Comparison of ENCODE assay signal across 28 cellular contexts in genomic region chr6:89803271-89803670, GRCh38.
"Had no signal": no experiment of that assay in that cellular context is flagged by ENCODE, and none has a peak within 500 bp of the region (broad histone marks: within the 10 kb centered on the region; RNA-seq: fewer than 3 reads in every experiment).

No MANE protein-coding gene starts in this region.

- H3K27ac ChIP-seq: adrenal gland, body of pancreas, colonic mucosa, epithelial cell of prostate, esophagus squamous epithelium, gastroesophageal sphincter, heart right ventricle, hepatocyte had no signal

- H3K4me1 Mint-ChIP-seq: activated CD4-positive, alpha-beta memory T cell treated with anti-CD3 and anti-CD28 coated beads, Interleukin-2, amount 10 ng/mL, durations not matched to agents 7 days and 5 days had no signal

- H3K9me3 Mint-ChIP-seq: activated CD4-positive, alpha-beta memory T cell treated with anti-CD3 and anti-CD28 coated beads, Interleukin-2, amount 10 ng/mL, durations not matched to agents 7 days and 5 days; activated CD4-positive, alpha-beta T cell treated with anti-CD3 and anti-CD28 coated beads, Interleukin-2, amount 10 ng/mL, durations not matched to agents 7 days and 5 days; activated naive CD4-positive, alpha-beta T cell treated with anti-CD3 and anti-CD28 coated beads for 36 hours; activated naive CD4-positive, alpha-beta T cell treated with anti-CD3 and anti-CD28 coated beads, Interleukin-2, amount 50 U/mL, for 24 hours; activated naive CD8-positive, alpha-beta T cell treated with anti-CD3 and anti-CD28 coated beads for 36 hours; activated naive CD8-positive, alpha-beta T cell treated with anti-CD3 and anti-CD28 coated beads, Interleukin-2, amount 50 U/mL, for 24 hours; activated T-helper 1 cell treated with anti-CD3 and anti-CD28 coated beads, Interleukin-12 subunit alpha, Interleukin-12 subunit beta, Interleukin-2, Interleukin-4 antibody, amounts not matched to agents 30 ng/mL and 10 ng/mL and 1 ng/mL, durations not matched to agents 14 hours and 24 hours and 36 hours; activated T-helper 2 cell treated with anti-CD3 and anti-CD28 coated beads, Interferon-gamma antibody, Interleukin-2, Interleukin-4, amounts not matched to agents 10 μg/mL and 5 μg/mL and 100 μg/mL, durations not matched to agents 14 hours and 24 hours and 36 hours had no signal

- H3K4me1 ChIP-seq: body of pancreas, colonic mucosa, esophagus squamous epithelium, gastroesophageal sphincter had no signal

- H3K4me3 Mint-ChIP-seq: activated CD4-positive, alpha-beta memory T cell treated with anti-CD3 and anti-CD28 coated beads, Interleukin-2, amount 10 ng/mL, durations not matched to agents 7 days and 5 days; activated CD4-positive, alpha-beta T cell treated with anti-CD3 and anti-CD28 coated beads, Interleukin-2, amount 10 ng/mL, durations not matched to agents 7 days and 5 days; activated naive CD4-positive, alpha-beta T cell treated with anti-CD3 and anti-CD28 coated beads for 36 hours; activated naive CD4-positive, alpha-beta T cell treated with anti-CD3 and anti-CD28 coated beads, Interleukin-2, amount 50 U/mL, for 24 hours; activated naive CD8-positive, alpha-beta T cell treated with anti-CD3 and anti-CD28 coated beads for 36 hours; activated naive CD8-positive, alpha-beta T cell treated with anti-CD3 and anti-CD28 coated beads, Interleukin-2, amount 50 U/mL, for 24 hours; activated T-helper 1 cell treated with anti-CD3 and anti-CD28 coated beads, Interleukin-12 subunit alpha, Interleukin-12 subunit beta, Interleukin-2, Interleukin-4 antibody, amounts not matched to agents 30 ng/mL and 10 ng/mL and 1 ng/mL, durations not matched to agents 14 hours and 24 hours and 36 hours had no signal

- H3K27me3 Mint-ChIP-seq: activated CD4-positive, alpha-beta memory T cell treated with anti-CD3 and anti-CD28 coated beads, Interleukin-2, amount 10 ng/mL, durations not matched to agents 7 days and 5 days; activated CD4-positive, alpha-beta T cell treated with anti-CD3 and anti-CD28 coated beads, Interleukin-2, amount 10 ng/mL, durations not matched to agents 7 days and 5 days; activated naive CD4-positive, alpha-beta T cell treated with anti-CD3 and anti-CD28 coated beads, Interleukin-2, amount 50 U/mL, for 24 hours; activated naive CD8-positive, alpha-beta T cell treated with anti-CD3 and anti-CD28 coated beads for 36 hours; activated naive CD8-positive, alpha-beta T cell treated with anti-CD3 and anti-CD28 coated beads, Interleukin-2, amount 50 U/mL, for 24 hours had no signal

- H3K27me3 ChIP-seq: adrenal gland, body of pancreas, colonic mucosa, esophagus squamous epithelium, gastroesophageal sphincter, heart right ventricle, hepatocyte had no signal

- H3K36me3 ChIP-seq: colonic mucosa had no signal

- H2AFZ ChIP-seq: hepatocyte had no signal

- H3K4me3 ChIP-seq: adrenal gland, body of pancreas, colonic mucosa, esophagus squamous epithelium, gastroesophageal sphincter, heart right ventricle, hepatocyte had no signal

- H3K27ac Mint-ChIP-seq: activated CD4-positive, alpha-beta memory T cell treated with anti-CD3 and anti-CD28 coated beads, Interleukin-2, amount 10 ng/mL, durations not matched to agents 7 days and 5 days; activated CD4-positive, alpha-beta T cell treated with anti-CD3 and anti-CD28 coated beads, Interleukin-2, amount 10 ng/mL, durations not matched to agents 7 days and 5 days; activated naive CD4-positive, alpha-beta T cell treated with anti-CD3 and anti-CD28 coated beads for 36 hours; activated naive CD4-positive, alpha-beta T cell treated with anti-CD3 and anti-CD28 coated beads, Interleukin-2, amount 50 U/mL, for 24 hours; activated naive CD8-positive, alpha-beta T cell treated with anti-CD3 and anti-CD28 coated beads for 36 hours; activated naive CD8-positive, alpha-beta T cell treated with anti-CD3 and anti-CD28 coated beads, Interleukin-2, amount 50 U/mL, for 24 hours; activated T-helper 1 cell treated with anti-CD3 and anti-CD28 coated beads, Interleukin-12 subunit alpha, Interleukin-12 subunit beta, Interleukin-2, Interleukin-4 antibody, amounts not matched to agents 30 ng/mL and 10 ng/mL and 1 ng/mL, durations not matched to agents 14 hours and 24 hours and 36 hours; activated T-helper 2 cell treated with anti-CD3 and anti-CD28 coated beads, Interferon-gamma antibody, Interleukin-2, Interleukin-4, amounts not matched to agents 10 μg/mL and 5 μg/mL and 100 μg/mL, durations not matched to agents 14 hours and 24 hours and 36 hours had no signal

- H3K4me2 ChIP-seq: hepatocyte had no signal

- H3K9me3 ChIP-seq: adrenal gland, body of pancreas, colonic mucosa, esophagus squamous epithelium, gastroesophageal sphincter, heart right ventricle had no signal

- DNase-seq: activated CD4-positive, alpha-beta memory T cell treated with anti-CD3 and anti-CD28 coated beads, Interleukin-2, amount 10 ng/mL, durations not matched to agents 7 days and 5 days; activated CD4-positive, alpha-beta T cell treated with anti-CD3 and anti-CD28 coated beads for 1 hour; activated CD4-positive, alpha-beta T cell treated with anti-CD3 and anti-CD28 coated beads for 4 hours; activated CD4-positive, alpha-beta T cell treated with anti-CD3 and anti-CD28 coated beads, Interleukin-2, amount 10 ng/mL, durations not matched to agents 7 days and 5 days; activated CD4-positive, alpha-beta T cell treated with anti-CD3 and anti-CD28 coated beads, Interleukin-2, amount 50 U/mL, for 4 hours; activated effector memory CD4-positive, alpha-beta T cell treated with anti-CD3 and anti-CD28 coated beads, Interleukin-2, amount 50 U/mL, for 16 hours; activated naive CD4-positive, alpha-beta T cell treated with anti-CD3 and anti-CD28 coated beads for 36 hours; activated naive CD8-positive, alpha-beta T cell treated with anti-CD3 and anti-CD28 coated beads for 36 hours; activated naive CD8-positive, alpha-beta T cell treated with anti-CD3 and anti-CD28 coated beads, Interleukin-2, amount 50 U/mL, for 24 hours; activated T-cell treated with anti-CD3 and anti-CD28 coated beads, Interleukin-2, amount 50 U/mL, for 1 hour; activated T-cell treated with anti-CD3 and anti-CD28 coated beads, Interleukin-2, amount 50 U/mL, for 48 hours; amygdala; aorta; body of pancreas; caudate nucleus; colonic mucosa; effector CD8-positive, alpha-beta T cell; esophagus squamous epithelium; foreskin melanocyte; heart right ventricle; T-helper 2 cell had no signal

- ATAC-seq: activated naive CD8-positive, alpha-beta T cell treated with anti-CD3 and anti-CD28 coated beads, Interleukin-2, amount 50 U/mL, for 24 hours; body of pancreas; gastroesophageal sphincter; heart right ventricle had no signal
